ENCODE assay signal across 19 cellular contexts in the genomic region with DNA sequence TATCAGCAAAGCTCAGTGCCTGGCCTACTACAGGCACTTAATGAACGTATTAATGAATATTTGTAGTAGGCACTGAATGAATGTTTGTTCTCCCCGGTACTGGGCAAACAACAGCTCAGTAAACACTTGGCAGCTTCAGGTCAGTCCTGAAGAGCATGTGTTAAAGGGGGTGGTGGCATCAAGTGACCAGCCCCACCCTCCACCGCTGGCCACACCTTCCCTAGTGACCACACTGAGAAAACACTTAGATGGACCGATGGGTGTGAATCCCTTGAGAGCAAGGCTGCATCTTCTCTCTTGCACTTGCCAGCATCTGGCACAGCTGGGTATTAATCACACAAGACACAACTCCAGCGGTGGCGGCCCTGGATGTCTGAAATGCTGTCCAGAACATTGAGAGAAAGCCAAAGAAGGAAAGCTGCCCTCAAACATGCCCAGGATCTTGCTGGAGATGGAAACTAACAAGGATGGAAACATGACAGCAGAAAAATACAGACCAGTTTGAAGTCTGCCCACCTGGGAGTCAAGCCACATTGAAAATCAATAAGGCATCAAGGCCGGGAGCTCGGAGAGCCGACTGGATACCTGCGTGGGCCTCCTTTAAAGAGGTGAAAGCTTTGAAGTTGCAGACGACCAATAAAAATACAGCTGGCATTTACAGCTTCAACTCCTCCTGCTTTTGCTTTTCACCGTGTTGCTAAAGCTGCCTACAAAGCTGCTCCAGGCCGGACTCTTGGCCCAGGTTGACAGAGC.
DNase-seq lines count a peak whose midpoint lies in the region; ATAC-seq, FAIRE-seq and TF ChIP-seq lines count a peak whose summit lies in the region.
"Had no signal": no experiment of that assay in that cellular context is flagged by ENCODE, and none has a peak within 500 bp of the region (broad histone marks: within the 10 kb centered on the region; RNA-seq: fewer than 3 reads in every experiment).

No MANE protein-coding gene starts in this region.

- H3K27ac ChIP-seq in psoas muscle (no peak overlapping the region), substantia nigra (ENCODE audit: low read depth, low read length, poor library complexity, severe bottlenecking) (no peak overlapping the region)
- H3K27ac ChIP-seq: heart right ventricle had no signal

- H3K36me3 ChIP-seq in psoas muscle (ENCODE audit: insufficient read depth in 1 of 2, low read depth in 1 of 2): no peaks in the 10 kb centered on the region
- H3K36me3 ChIP-seq: heart right ventricle had no signal

- no peaks in the 10 kb centered on the region for H3K9me3 ChIP-seq in psoas muscle
- H3K9me3 ChIP-seq: heart right ventricle had no signal

- TF ChIP-seq CTCF in fibroblast of villous mesenchyme (IDR thresholded peaks at IDR 0.05; ENCODE audit: insufficient read depth, low read depth, low read length): no peak
- TF ChIP-seq CTCF in psoas muscle (IDR thresholded peaks at IDR 0.05): no peak

- H3K36me3 Mint-ChIP-seq in activated T-cell treated with anti-CD3 and anti-CD28 coated beads, Interleukin-2, amount 50 U/mL, for 4 hours (ENCODE audit: insufficient read depth): no peaks in the 10 kb centered on the region
- H3K36me3 Mint-ChIP-seq: activated naive CD8-positive, alpha-beta T cell treated with anti-CD3 and anti-CD28 coated beads, Interleukin-2, amount 10 ng/mL, durations not matched to agents 7 days and 5 days; CD4-positive, CD25-positive, alpha-beta regulatory T cell; stimulated activated effector memory CD8-positive, alpha-beta T cell treated with anti-CD3 and anti-CD28 coated beads, Interleukin-12 subunit alpha, Interleukin-12 subunit beta, amount 100 ng/mL, for 72 hours had no signal

- H3K4me1 Mint-ChIP-seq in activated T-cell treated with anti-CD3 and anti-CD28 coated beads, Interleukin-2, amount 50 U/mL, for 4 hours (ENCODE audit: low read depth): no peaks in the 10 kb centered on the region
- H3K4me1 Mint-ChIP-seq: activated naive CD8-positive, alpha-beta T cell treated with anti-CD3 and anti-CD28 coated beads, Interleukin-2, amount 10 ng/mL, durations not matched to agents 7 days and 5 days; CD4-positive, CD25-positive, alpha-beta regulatory T cell; central memory CD8-positive, alpha-beta T cell; stimulated activated effector memory CD8-positive, alpha-beta T cell treated with anti-CD3 and anti-CD28 coated beads, Interleukin-12 subunit alpha, Interleukin-12 subunit beta, amount 100 ng/mL, for 72 hours had no signal

- no peak for TF ChIP-seq POLR2A in GM18505 (IDR thresholded peaks at IDR 0.05; ENCODE audit: borderline replicate concordance, extremely low read depth, insufficient read depth, insufficient read length)
- TF ChIP-seq POLR2A in GM12892 (IDR thresholded peaks at IDR 0.05; ENCODE audit: low read depth, low read length): no peak

- FAIRE-seq in GM12892 (lab: Jason Lieb, UNC): no peak
- FAIRE-seq: G401.6, K562 had no signal

- intact Hi-C loops in psoas muscle (cut with DNase I): no loop called here

- DNase-seq in DMS53 treated with DMSO at 0.1 percent for 48 hours (lab: John Stamatoyannopoulos, UW; ENCODE audit: unreplicated experiment): peak; percentile 92
- DNase-seq in NCI-H2196 (lab: John Stamatoyannopoulos, UW; ENCODE audit: unreplicated experiment): peak; percentile 85
- peak; percentile 16 for DNase-seq in fibroblast of villous mesenchyme (ENCODE audit: low read depth)
- DNase-seq in psoas muscle: no peak
- DNase-seq in substantia nigra (lab: John Stamatoyannopoulos, UW): no peak
- no peak for DNase-seq in GM12892 (ENCODE audit: insufficient read length)
- DNase-seq in activated T-cell treated with anti-CD3 and anti-CD28 coated beads, Interleukin-2, amount 50 U/mL, for 4 hours: no peak
- DNase-seq: activated CD8-positive, alpha-beta memory T cell treated with anti-CD3 and anti-CD28 coated beads, Interleukin-2, amount 50 U/mL, for 4 hours; activated naive CD8-positive, alpha-beta T cell treated with anti-CD3 and anti-CD28 coated beads, Interleukin-2, amount 10 ng/mL, durations not matched to agents 7 days and 5 days; CD4-positive, CD25-positive, alpha-beta regulatory T cell; heart right ventricle; stimulated activated CD4-positive, alpha-beta T cell treated with anti-CD3 and anti-CD28 coated beads, Interleukin-4, amount 100 ng/mL, for 4 hours had no signal

- no peaks in the 10 kb centered on the region for H3K27me3 ChIP-seq in psoas muscle (ENCODE audit: insufficient read depth in 3 of 3, low read length in 2 of 3)

- 49 to 58% (median 53%) methylated on average over 13 of the region's 13 CpGs for WGBS in psoas muscle, 3 donors

- no peak overlapping the region for H3K4me3 Mint-ChIP-seq in activated T-cell treated with anti-CD3 and anti-CD28 coated beads, Interleukin-2, amount 50 U/mL, for 4 hours
- H3K4me3 Mint-ChIP-seq: activated naive CD8-positive, alpha-beta T cell treated with anti-CD3 and anti-CD28 coated beads, Interleukin-2, amount 10 ng/mL, durations not matched to agents 7 days and 5 days; CD4-positive, CD25-positive, alpha-beta regulatory T cell; central memory CD8-positive, alpha-beta T cell; nephron; stimulated activated effector memory CD8-positive, alpha-beta T cell treated with anti-CD3 and anti-CD28 coated beads, Interleukin-12 subunit alpha, Interleukin-12 subunit beta, amount 100 ng/mL, for 72 hours had no signal

- H3K27me3 Mint-ChIP-seq in activated T-cell treated with anti-CD3 and anti-CD28 coated beads, Interleukin-2, amount 50 U/mL, for 4 hours (ENCODE audit: low read depth): peaks cover 6% of the 10 kb centered on the region
- H3K27me3 Mint-ChIP-seq: CD4-positive, CD25-positive, alpha-beta regulatory T cell had no signal

- ATAC-seq in psoas muscle (peak in 3 of 4 donors; percentile 78 to 85 (median 85)), GM18505 (IDR thresholded peaks at IDR 0.05; ENCODE audit: unreplicated experiment) (no peak)
- ATAC-seq in activated T-cell treated with anti-CD3 and anti-CD28 coated beads, Interleukin-2, amount 50 U/mL, for 4 hours: no peak
- ATAC-seq: heart right ventricle; K562; sciatic nerve; stimulated activated effector memory CD8-positive, alpha-beta T cell treated with anti-CD3 and anti-CD28 coated beads, Interleukin-12 subunit alpha, Interleukin-12 subunit beta, amount 100 ng/mL, for 72 hours had no signal

- H3K9me3 Mint-ChIP-seq in activated T-cell treated with anti-CD3 and anti-CD28 coated beads, Interleukin-2, amount 50 U/mL, for 4 hours: no peaks in the 10 kb centered on the region
- H3K9me3 Mint-ChIP-seq: activated naive CD8-positive, alpha-beta T cell treated with anti-CD3 and anti-CD28 coated beads, Interleukin-2, amount 10 ng/mL, durations not matched to agents 7 days and 5 days; central memory CD8-positive, alpha-beta T cell; stimulated activated effector memory CD8-positive, alpha-beta T cell treated with anti-CD3 and anti-CD28 coated beads, Interleukin-12 subunit alpha, Interleukin-12 subunit beta, amount 100 ng/mL, for 72 hours had no signal

- no peaks in the 10 kb centered on the region for H3K4me1 ChIP-seq in psoas muscle
- H3K4me1 ChIP-seq: heart right ventricle had no signal

- no peak overlapping the region for H3K4me3 ChIP-seq in fibroblast of villous mesenchyme (ENCODE audit: low read depth, low read length)
- H3K4me3 ChIP-seq in psoas muscle: no peak overlapping the region
- H3K4me3 ChIP-seq: heart right ventricle, K562 had no signal

Comparison
In these comparisons a context has a peak if more than half of its experiments do, and no peak if none do; other contexts are left out.
1. DNase-seq: peak in DMS53 treated with DMSO at 0.1 percent for 48 hours (single experiment), NCI-H2196 (single experiment) and fibroblast of villous mesenchyme (single experiment); none in psoas muscle (0 of 2), substantia nigra (0 of 49), GM12892 (single experiment) and activated T-cell treated with anti-CD3 and anti-CD28 coated beads, Interleukin-2, amount 50 U/mL, for 4 hours (single experiment).
2. ATAC-seq: peak in psoas muscle (3 of 4); none in GM18505 (single experiment) and activated T-cell treated with anti-CD3 and anti-CD28 coated beads, Interleukin-2, amount 50 U/mL, for 4 hours (0 of 2).